In the genomic region with DNA sequence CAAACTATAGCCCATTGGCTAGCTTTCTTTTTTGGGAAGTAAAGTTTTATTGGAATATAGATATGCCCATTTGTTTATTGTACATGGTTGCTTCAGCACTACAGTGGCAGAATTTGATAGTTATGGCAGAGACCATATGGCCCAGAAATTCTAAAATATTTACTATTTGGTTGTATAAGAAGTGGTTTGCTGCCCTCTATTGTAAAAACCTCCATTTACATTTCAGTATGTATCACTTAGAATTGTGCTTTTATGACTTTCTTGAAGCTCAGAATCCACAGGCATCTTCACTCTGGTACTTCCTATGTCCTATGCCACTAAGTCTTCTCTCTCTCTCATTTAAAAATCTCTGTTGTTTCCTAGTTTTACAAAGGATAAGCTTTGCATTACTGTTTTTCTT, we compare ENCODE assay signal across 14 cellular contexts. TPM values are rescaled to one million over a fixed set of nuclear protein-coding genes. Genes with fewer than 3 reads are reported as not detected.
DNase-seq lines count a peak whose midpoint lies in the region; ATAC-seq and TF ChIP-seq lines count a peak whose summit lies in the region.
"Had no signal": no experiment of that assay in that cellular context is flagged by ENCODE, and none has a peak within 500 bp of the region (broad histone marks: within the 10 kb centered on the region; RNA-seq: fewer than 3 reads in every experiment).

No MANE protein-coding gene starts in this region.

- TF ChIP-seq POLR2A in IMR-90 (IDR thresholded peaks at IDR 0.05; ENCODE audit: low read depth, low read length) = no peak

- H3K9me3 ChIP-seq in IMR-90 (ENCODE audit: control insufficient read depth, insufficient read depth, low read length) = peaks cover 3% of the 10 kb centered on the region

- no peak overlapping the region for H3K9ac ChIP-seq in IMR-90 (ENCODE audit: low read depth, low read length)

- no peaks in the 10 kb centered on the region for H3K79me1 ChIP-seq in IMR-90 (ENCODE audit: low read depth in 1 of 2, low read length in 2 of 2)

- no peak overlapping the region for H2AK5ac ChIP-seq in IMR-90 (ENCODE audit: low read depth, low read length)

- in situ Hi-C loops in IMR-90 (cut with MboI; ENCODE audit: low sequenced_read_pairs) = loop anchor here (10.0 kb wide), 1 partner anchor 1131 kb away; no protein-coding TSS in a partner anchor
- in situ Hi-C loops in GM13977 (cut with MboI; ENCODE audit: low pct_unique_long_range_greater_than_20kb, low sequenced_read_pairs, unreplicated experiment) = loop anchor here (10.0 kb wide), 3 partner anchors 99 to 831 kb away; a partner anchor contains a TSS

- POLR2A ChIA-PET in IMR-90 (lab: Charles Lee; ENCODE audit: unreplicated experiment) = no interaction called here

- no peak overlapping the region for H3K4me2 ChIP-seq in IMR-90 (ENCODE audit: low read depth, low read length)

- no peak overlapping the region for H3K4ac ChIP-seq in IMR-90 (ENCODE audit: low read depth, low read length)

- H4K5ac ChIP-seq in IMR-90 (ENCODE audit: low read depth, low read length) = no peak overlapping the region

- peaks cover 1% of the 10 kb centered on the region; the same call in 1 of the 2 replicates for H3K4me1 ChIP-seq in IMR-90 (ENCODE audit: control insufficient read depth, insufficient read depth, low read length)

- no peaks in the 10 kb centered on the region for H3K9me1 ChIP-seq in IMR-90 (ENCODE audit: insufficient read depth, low read length)

- no peak overlapping the region for H2AFZ ChIP-seq in IMR-90 (replicated peaks; ENCODE audit: low read length, poor library complexity)

- H2BK5ac ChIP-seq in IMR-90 (ENCODE audit: low read depth, low read length, poor library complexity, severe bottlenecking) = no peak overlapping the region

- intact Hi-C loops in IMR-90 (cut with micrococcal nuclease) = loop anchor here (2.0 to 10.0 kb wide), 3 partner anchors 67 to 951 kb away; no protein-coding TSS in a partner anchor

- H3K14ac ChIP-seq in IMR-90 (replicated peaks; ENCODE audit: low read depth, low read length) = no peak overlapping the region

- H3K56ac ChIP-seq in IMR-90 (ENCODE audit: extremely low read depth, insufficient read depth, low read length) = no peak overlapping the region

- no peak overlapping the region for H2BK20ac ChIP-seq in IMR-90 (ENCODE audit: low read depth, low read length)

- ATAC-seq in IMR-90 (ENCODE audit: low read depth) = no peak
- no peak for ATAC-seq in HG02885 (IDR thresholded peaks at IDR 0.05; ENCODE audit: poor library complexity, unreplicated experiment)

- CTCF ChIA-PET in IMR-90 (lab: Yijun Ruan, JAX) = interaction anchor here (0.6 to 0.7 kb wide), 2 partner anchors 26 to 51 kb away, joined by 3 to 4 read pairs; no protein-coding TSS in a partner anchor

- DNase-seq in DMS53 (lab: John Stamatoyannopoulos, UW) (peak; percentile 31), IMR-90 (peak; percentile 1), RKO (ENCODE audit: low spot score) (peak; percentile 26), fibroblast of the aortic adventitia (ENCODE audit: low read depth) (peak; percentile 16), GM13977 (ENCODE audit: low spot score) (no peak), NCI-H187 (lab: John Stamatoyannopoulos, UW) (no peak), GM20000 (ENCODE audit: low spot score) (no peak)
- DNase-seq: CD4-positive, alpha-beta T cell; NCI-H345; posterior cingulate gyrus; stomach had no signal

- no peak overlapping the region for H2AK9ac ChIP-seq in IMR-90 (replicated peaks; ENCODE audit: low read depth, low read length, poor library complexity)

- no peak overlapping the region for H4K91ac ChIP-seq in IMR-90 (ENCODE audit: insufficient read depth, low read depth, low read length)

- no TSS peak for BruUV-seq in IMR-90 (replicated peaks; lab: Mats Ljungman, UMichigan)

- H2BK15ac ChIP-seq in IMR-90 (ENCODE audit: low read depth, low read length) = no peak overlapping the region

- H2BK120ac ChIP-seq in IMR-90 (ENCODE audit: low read depth, low read length) = no peak overlapping the region

- no peak for TF ChIP-seq RAD21 in IMR-90 (IDR thresholded peaks at IDR 0.05; ENCODE audit: low read length)

- H3K36me3 ChIP-seq in IMR-90 (ENCODE audit: control insufficient read depth, insufficient read depth, low read length) = no peaks in the 10 kb centered on the region
- H3K36me3 ChIP-seq: stomach had no signal

- no peaks in the 10 kb centered on the region for H4K20me1 ChIP-seq in IMR-90 (ENCODE audit: insufficient read depth, low read length)

- no peak overlapping the region for H3K18ac ChIP-seq in IMR-90 (ENCODE audit: low read depth, low read length)

- TF ChIP-seq CTCF in IMR-90 (conservative IDR thresholded peaks at IDR 0.05; ENCODE audit: low read depth, low read length) (0 out of 2 replicates have a peak, but pooled peaks have one; percentile 14), fibroblast of the aortic adventitia (IDR thresholded peaks at IDR 0.05; ENCODE audit: insufficient read depth, low read length) (no peak), GM13977 (IDR thresholded peaks at IDR 0.05; ENCODE audit: extremely low read depth, insufficient read depth, missing control alignments) (no peak), GM20000 (IDR thresholded peaks at IDR 0.05; ENCODE audit: extremely low read depth, missing control alignments) (no peak)

- H3K4me3 ChIP-seq in IMR-90 (ENCODE audit: insufficient read depth, low read depth, low read length) (no peak overlapping the region), fibroblast of the aortic adventitia (ENCODE audit: low read depth, low read length) (no peak overlapping the region)
- H3K4me3 ChIP-seq: SK-N-MC, stomach had no signal

- no peak overlapping the region for H3K23ac ChIP-seq in IMR-90 (ENCODE audit: low read depth, low read length)

- H3K27ac ChIP-seq in IMR-90 (ENCODE audit: insufficient read depth, low read length) = no peak overlapping the region
- H3K27ac ChIP-seq: SK-N-MC, stomach had no signal

- no peak overlapping the region for H4K8ac ChIP-seq in IMR-90 (ENCODE audit: low read depth in 2 of 2, low read length in 2 of 2)

- peaks cover 5% of the 10 kb centered on the region for H3K27me3 ChIP-seq in IMR-90 (ENCODE audit: control insufficient read depth, insufficient read depth, low read length)
- H3K27me3 ChIP-seq: stomach had no signal

- dilution Hi-C loops in IMR-90 (cut with HindIII; ENCODE audit: low sequenced_read_pairs, unreplicated experiment) = no loop called here

TF ChIP-seq in IMR-90, 13 proteins besides CTCF, POLR2A, EP300 and RAD21:
- TF ChIP-seq CHD1 (IDR thresholded peaks at IDR 0.05; ENCODE audit: low read depth, low read length) (no peak), SMC3 (IDR thresholded peaks at IDR 0.05; ENCODE audit: low read depth, low read length) (no peak), MXI1 (IDR thresholded peaks at IDR 0.05; ENCODE audit: borderline replicate concordance, low read depth, low read length) (no peak), CEBPB (IDR thresholded peaks at IDR 0.05; ENCODE audit: low read depth, low read length) (no peak), MAFK (IDR thresholded peaks at IDR 0.05; ENCODE audit: low read depth, low read length) (no peak), NFE2L2 (IDR thresholded peaks at IDR 0.05; ENCODE audit: low read depth, low read length) (no peak), FOS (IDR thresholded peaks at IDR 0.05; ENCODE audit: low read depth, low read length) (no peak), BHLHE40 (IDR thresholded peaks at IDR 0.05; ENCODE audit: low read depth, low read length) (no peak), RCOR1 (IDR thresholded peaks at IDR 0.05; ENCODE audit: insufficient replicate concordance, low read length) (no peak), RFX5 (IDR thresholded peaks at IDR 0.05; ENCODE audit: low read depth, low read length) (no peak), MAZ (IDR thresholded peaks at IDR 0.05; ENCODE audit: borderline replicate concordance, low read depth, low read length) (no peak)
- TF ChIP-seq, protein P1, sequence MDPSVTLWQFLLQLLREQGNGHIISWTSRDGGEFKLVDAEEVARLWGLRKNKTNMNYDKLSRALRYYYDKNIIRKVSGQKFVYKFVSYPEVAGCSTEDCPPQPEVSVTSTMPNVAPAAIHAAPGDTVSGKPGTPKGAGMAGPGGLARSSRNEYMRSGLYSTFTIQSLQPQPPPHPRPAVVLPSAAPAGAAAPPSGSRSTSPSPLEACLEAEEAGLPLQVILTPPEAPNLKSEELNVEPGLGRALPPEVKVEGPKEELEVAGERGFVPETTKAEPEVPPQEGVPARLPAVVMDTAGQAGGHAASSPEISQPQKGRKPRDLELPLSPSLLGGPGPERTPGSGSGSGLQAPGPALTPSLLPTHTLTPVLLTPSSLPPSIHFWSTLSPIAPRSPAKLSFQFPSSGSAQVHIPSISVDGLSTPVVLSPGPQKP (IDR thresholded peaks at IDR 0.05; ENCODE audit: borderline replicate concordance, low read depth, low read length) = no peak
- TF ChIP-seq, protein P2, sequence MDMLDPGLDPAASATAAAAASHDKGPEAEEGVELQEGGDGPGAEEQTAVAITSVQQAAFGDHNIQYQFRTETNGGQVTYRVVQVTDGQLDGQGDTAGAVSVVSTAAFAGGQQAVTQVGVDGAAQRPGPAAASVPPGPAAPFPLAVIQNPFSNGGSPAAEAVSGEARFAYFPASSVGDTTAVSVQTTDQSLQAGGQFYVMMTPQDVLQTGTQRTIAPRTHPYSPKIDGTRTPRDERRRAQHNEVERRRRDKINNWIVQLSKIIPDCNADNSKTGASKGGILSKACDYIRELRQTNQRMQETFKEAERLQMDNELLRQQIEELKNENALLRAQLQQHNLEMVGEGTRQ (IDR thresholded peaks at IDR 0.05; ENCODE audit: low read depth, low read length) = no peak
TF ChIP-seq in IMR-90: peak in this region for 0.

RNA-seq across cellular contexts. Expression of a gene that starts 37.7 kb away (rescaled TPM):
- total RNA-seq in IMR-90 (2012; rRNA removed) = not detected in 2 replicates
- polyA plus RNA-seq in IMR-90 (2012; rRNA removed) = not detected in 2 replicates
- not detected in 2 replicates for polyA plus RNA-seq in IMR-90 (2012; cell fraction: cytosol; rRNA removed)
- not detected in 2 replicates for polyA plus RNA-seq in IMR-90 (2012; cell fraction: nucleus; rRNA removed; ENCODE audit: low replicate concordance)
- under 0.01 TPM in 1 of 2 replicates, not detected in the other for total RNA-seq in fibroblast of the aortic adventitia (ENCODE audit: low replicate concordance)
- total RNA-seq: CD4-positive, alpha-beta T cell; endothelial cell of umbilical vein; stomach had no signal
- polyA plus RNA-seq: endothelial cell of umbilical vein had no signal

Comparison
In these comparisons a context has a peak if more than half of its experiments do, and no peak if none do; other contexts are left out.
1. DNase-seq: peak in DMS53 (single experiment), IMR-90 (single experiment), RKO (single experiment) and fibroblast of the aortic adventitia (single experiment); none in GM13977 (single experiment), NCI-H187 (0 of 2) and GM20000 (single experiment).